ENCODE assay signal across 10 cellular contexts in genomic region chr3:173065543-173065970, GRCh38.
DNase-seq lines count a peak whose midpoint lies in the region; ATAC-seq and TF ChIP-seq lines count a peak whose summit lies in the region.
"Had no signal": no experiment of that assay in that cellular context is flagged by ENCODE, and none has a peak within 500 bp of the region (broad histone marks: within the 10 kb centered on the region; RNA-seq: fewer than 3 reads in every experiment).

No MANE protein-coding gene starts in this region.

- intact Hi-C loops in heart left ventricle (cut with DNase I): no loop called here

- no peak for TF ChIP-seq CTCF in heart left ventricle (IDR thresholded peaks at IDR 0.05)
- no peak for TF ChIP-seq CTCF in right atrium auricular region (IDR thresholded peaks at IDR 0.05)
- TF ChIP-seq CTCF in omental fat pad (IDR thresholded peaks at IDR 0.05): no peak

- no peak overlapping the region for H3K4me3 ChIP-seq in heart left ventricle
- no peak overlapping the region for H3K4me3 ChIP-seq in right atrium auricular region
- H3K4me3 ChIP-seq: ovary had no signal

- no peak for TF ChIP-seq POLR2A in heart left ventricle (IDR thresholded peaks at IDR 0.05)

- H3K36me3 ChIP-seq in heart left ventricle (no peaks in the 10 kb centered on the region), right atrium auricular region (no peaks in the 10 kb centered on the region)
- H3K36me3 ChIP-seq: ovary had no signal

- H3K27me3 ChIP-seq in heart left ventricle (no peaks in the 10 kb centered on the region), right atrium auricular region (no peaks in the 10 kb centered on the region)
- H3K27me3 ChIP-seq: ovary had no signal

- DNase-seq in heart left ventricle (peak in 4 of 5 donors; percentile 15 to 40 (median 32)), right atrium auricular region (ENCODE audit: low spot score) (no peak), RPMI8226 (peak; percentile 19), fibroblast of the conjunctiva (ENCODE audit: low read depth) (peak; percentile 6), NCI-H1436 (lab: John Stamatoyannopoulos, UW) (no peak), activated T-cell treated with anti-CD3 and anti-CD28 coated beads for 4 hours (no peak), omental fat pad (ENCODE audit: low spot score) (no peak), HUDEP-2 (lab: John Stamatoyannopoulos, UW; ENCODE audit: unreplicated experiment in 76 of 76) (no peak)
- DNase-seq: activated CD4-positive, alpha-beta T cell treated with anti-CD3 and anti-CD28 coated beads for 48 hours; ovary had no signal

- H3K27ac ChIP-seq in heart left ventricle (no peak overlapping the region), right atrium auricular region (no peak overlapping the region)
- H3K27ac ChIP-seq: ovary had no signal

- WGBS in heart left ventricle, 4 donors: 28 to 40% (median 33%) methylated on average over 3 of the region's 3 CpGs

- H3K9me3 ChIP-seq in heart left ventricle (peaks cover 0 to 15% (median 0%) of the 10 kb centered on the region in 12 donors), right atrium auricular region (peaks cover 0 to 11% of the 10 kb centered on the region in 2 donors)
- H3K9me3 ChIP-seq: ovary had no signal

- peak in 3 of 4 donors; percentile 33 to 86 (median 78) for ATAC-seq in heart left ventricle
- no peak for ATAC-seq in omental fat pad (ENCODE audit: low FRiP score)

- H3K4me1 ChIP-seq in heart left ventricle (peaks cover 0 to 9% (median 0%) of the 10 kb centered on the region in 12 donors), right atrium auricular region (no peaks in the 10 kb centered on the region)

Comparison
In these comparisons a context has a peak if more than half of its experiments do, and no peak if none do; other contexts are left out.
1. DNase-seq: peak in heart left ventricle (4 of 5), RPMI8226 (single experiment) and fibroblast of the conjunctiva (single experiment); none in right atrium auricular region (single experiment), NCI-H1436 (single experiment), activated T-cell treated with anti-CD3 and anti-CD28 coated beads for 4 hours (single experiment), omental fat pad (single experiment) and HUDEP-2 (0 of 76).